Comparison of ENCODE assay signal across 16 cellular contexts in the genomic region with DNA sequence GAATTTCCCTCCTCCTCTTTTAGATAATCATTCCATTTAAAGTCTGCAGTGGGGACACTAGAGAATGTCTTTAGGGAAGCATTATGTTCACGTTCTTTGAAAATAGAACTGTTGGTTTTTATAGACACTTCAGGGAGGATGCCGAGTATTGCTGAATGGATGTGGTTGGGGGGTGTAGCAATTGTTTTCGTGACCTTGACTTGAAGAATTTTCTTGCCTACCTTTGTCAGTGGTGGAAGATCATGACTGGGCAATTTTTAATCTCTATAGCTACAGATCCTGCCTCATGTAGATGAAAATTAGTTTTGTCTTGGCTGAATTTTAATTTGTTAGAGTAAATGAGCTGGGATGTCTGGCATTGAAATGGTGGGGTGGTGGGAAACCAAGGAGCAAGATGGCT. TPM values are rescaled to one million over a fixed set of nuclear protein-coding genes. Genes with fewer than 3 reads are reported as not detected.
DNase-seq lines count a peak whose midpoint lies in the region; ATAC-seq, FAIRE-seq and TF ChIP-seq lines count a peak whose summit lies in the region.
"Had no signal": no experiment of that assay in that cellular context is flagged by ENCODE, and none has a peak within 500 bp of the region (broad histone marks: within the 10 kb centered on the region; RNA-seq: fewer than 3 reads in every experiment).

No MANE protein-coding gene starts in this region.

- no peaks in the 10 kb centered on the region for H3K9me2 ChIP-seq in PC-9 (ENCODE audit: insufficient read depth)
- H3K9me2 ChIP-seq: SK-N-SH had no signal

- dilution Hi-C loops in IMR-90 (cut with HindIII; ENCODE audit: low sequenced_read_pairs, unreplicated experiment): no loop called here

- no peak overlapping the region for H4K5ac ChIP-seq in IMR-90 (ENCODE audit: low read depth, low read length)

- in situ Hi-C loops in IMR-90 (cut with MboI; ENCODE audit: low sequenced_read_pairs): loop anchor here (10.0 kb wide), 1 partner anchor 149 kb away; no protein-coding TSS in a partner anchor

- H4K20me1 ChIP-seq in IMR-90 (ENCODE audit: insufficient read depth, low read length): peaks cover 36% of the 10 kb centered on the region; the same call in 1 of the 2 replicates
- peaks cover 11% of the 10 kb centered on the region for H4K20me1 ChIP-seq in PC-9 (ENCODE audit: insufficient read depth)
- peaks cover 31% of the 10 kb centered on the region for H4K20me1 ChIP-seq in osteoblast (ENCODE audit: insufficient read depth, low read length)

- no peak overlapping the region for H4K91ac ChIP-seq in IMR-90 (ENCODE audit: insufficient read depth, low read depth, low read length)

- no CpG with 5 or more reads among the region's 3 CpGs for WGBS in IMR-90 (ENCODE audit: extremely low coverage in 2 of 2, insufficient read length in 1 of 2), 2 experiments

- no TSS peak for BruUV-seq in IMR-90 (replicated peaks; lab: Mats Ljungman, UMichigan)
- no TSS peak for BruUV-seq in PC-9 (replicated peaks; lab: Mats Ljungman, UMichigan)

- TF ChIP-seq RAD21 in IMR-90 (IDR thresholded peaks at IDR 0.05; ENCODE audit: low read length): no peak

- H3K36me3 ChIP-seq in IMR-90 (ENCODE audit: control insufficient read depth, insufficient read depth, low read length): no peaks in the 10 kb centered on the region
- H3K36me3 ChIP-seq in PC-9 (ENCODE audit: low read depth): peaks cover 10% of the 10 kb centered on the region; the same call in 1 of the 2 replicates
- no peaks in the 10 kb centered on the region for H3K36me3 ChIP-seq in osteoblast (ENCODE audit: insufficient read depth, low read length)
- H3K36me3 ChIP-seq in SJCRH30: 0 out of 2 replicates have a peak, but pooled peaks cover 3% of the 10 kb centered on the region

- POLR2A ChIA-PET in IMR-90 (lab: Charles Lee; ENCODE audit: unreplicated experiment) (no interaction called here), PC-9 (lab: Charles Lee; ENCODE audit: unreplicated experiment) (no interaction called here)

- no peak overlapping the region for H2BK15ac ChIP-seq in IMR-90 (ENCODE audit: low read depth, low read length)

- H3K9me3 ChIP-seq in IMR-90 (ENCODE audit: control insufficient read depth, insufficient read depth, low read length): no peaks in the 10 kb centered on the region
- H3K9me3 ChIP-seq in PC-9 (ENCODE audit: insufficient read depth, low read depth): no peaks in the 10 kb centered on the region
- no peaks in the 10 kb centered on the region for H3K9me3 ChIP-seq in osteoblast (ENCODE audit: low read depth, low read length)
- H3K9me3 ChIP-seq in SJCRH30 (replicated peaks): no peaks in the 10 kb centered on the region
- H3K9me3 ChIP-seq: SK-N-SH had no signal

- H2BK20ac ChIP-seq in IMR-90 (ENCODE audit: low read depth, low read length): no peak overlapping the region

- no peak for FAIRE-seq in RCC 7860 (lab: Jason Lieb, UNC)

- CTCF ChIA-PET in IMR-90 (lab: Yijun Ruan, JAX): no interaction called here
- CTCF ChIA-PET in PC-9 (lab: Charles Lee): no interaction called here

- no peak overlapping the region for H3K9ac ChIP-seq in IMR-90 (ENCODE audit: low read depth, low read length)
- H3K9ac ChIP-seq: SK-N-SH had no signal

- H3K4me2 ChIP-seq in IMR-90 (ENCODE audit: low read depth, low read length) (no peak overlapping the region), PC-9 (no peak overlapping the region; the same call in 1 of the 2 replicates), osteoblast (ENCODE audit: insufficient read depth, low read length) (no peak overlapping the region)
- H3K4me2 ChIP-seq: SK-N-SH had no signal

- DNase-seq in SIG-M5 treated with dmso at 0.1 percent for 504 hours (lab: John Stamatoyannopoulos, UW; ENCODE audit: unreplicated experiment) (peak; percentile 48), SIG-M5 (lab: John Stamatoyannopoulos, UW) (no peak), IMR-90 (no peak), PC-9 (no peak), osteoblast (ENCODE audit: insufficient read length, low spot score, missing footprints) (peak; percentile 9), RCC 7860 (ENCODE audit: low spot score) (no peak), OCI-M2 (lab: John Stamatoyannopoulos, UW; ENCODE audit: unreplicated experiment) (no peak), SJCRH30 (no peak)
- DNase-seq: DMS79, GDM1, H9, NCI-H1105, NCI-H1694 treated with DMSO at 0.1 percent for 48 hours, NCI-H82, SK-N-SH had no signal

- no peak overlapping the region for H4K8ac ChIP-seq in IMR-90 (ENCODE audit: low read depth in 2 of 2, low read length in 2 of 2)

- no peak overlapping the region for H3K4me3 ChIP-seq in IMR-90 (ENCODE audit: insufficient read depth, low read depth, low read length)
- H3K4me3 ChIP-seq in PC-9: no peak overlapping the region
- H3K4me3 ChIP-seq in osteoblast (ENCODE audit: insufficient read depth, low read length): no peak overlapping the region
- no peak overlapping the region for H3K4me3 ChIP-seq in SJCRH30

- H3K27me3 ChIP-seq in IMR-90 (ENCODE audit: control insufficient read depth, insufficient read depth, low read length) (no peaks in the 10 kb centered on the region), PC-9 (ENCODE audit: insufficient read depth, low read depth) (no peaks in the 10 kb centered on the region), osteoblast (ENCODE audit: insufficient read depth, low read length) (no peaks in the 10 kb centered on the region), SJCRH30 (no peaks in the 10 kb centered on the region)

- H3K4me1 ChIP-seq in IMR-90 (ENCODE audit: control insufficient read depth, insufficient read depth, low read length) (peaks cover 5% of the 10 kb centered on the region), PC-9 (replicated peaks; ENCODE audit: insufficient read depth) (peaks cover 50% of the 10 kb centered on the region), osteoblast (ENCODE audit: insufficient read depth, low read length) (peaks cover 10% of the 10 kb centered on the region), SJCRH30 (peaks cover 11% of the 10 kb centered on the region)

- ATAC-seq in IMR-90 (ENCODE audit: low read depth): no peak

- H3F3A ChIP-seq in PC-9 (ENCODE audit: insufficient read depth, low read depth): peaks cover 21% of the 10 kb centered on the region

- intact Hi-C loops in IMR-90 (cut with micrococcal nuclease): no loop called here
- intact Hi-C loops in PC-9 (cut with micrococcal nuclease; ENCODE audit: unreplicated experiment): no loop called here

- no peaks in the 10 kb centered on the region; the same call in 1 of the 2 replicates for H3K9me1 ChIP-seq in IMR-90 (ENCODE audit: insufficient read depth, low read length)

- H3K56ac ChIP-seq in IMR-90 (ENCODE audit: extremely low read depth, insufficient read depth, low read length): no peak overlapping the region

- no peak overlapping the region for H2AK5ac ChIP-seq in IMR-90 (ENCODE audit: low read depth, low read length)

- H2BK120ac ChIP-seq in IMR-90 (ENCODE audit: low read depth, low read length): no peak overlapping the region

- H3K14ac ChIP-seq in IMR-90 (replicated peaks; ENCODE audit: low read depth, low read length): no peak overlapping the region

- no peak for TF ChIP-seq POLR2A in IMR-90 (IDR thresholded peaks at IDR 0.05; ENCODE audit: low read depth, low read length)

- H3K23ac ChIP-seq in IMR-90 (ENCODE audit: low read depth, low read length): no peak overlapping the region

- peaks cover 23 to 63% of the 10 kb centered on the region in 2 experiments for H3K79me1 ChIP-seq in IMR-90 (ENCODE audit: low read depth in 1 of 2, low read length in 2 of 2)

- H3K18ac ChIP-seq in IMR-90 (ENCODE audit: low read depth, low read length): no peak overlapping the region

- H2BK5ac ChIP-seq in IMR-90 (ENCODE audit: low read depth, low read length, poor library complexity, severe bottlenecking): no peak overlapping the region

- TF ChIP-seq CTCF in IMR-90 (conservative IDR thresholded peaks at IDR 0.05; ENCODE audit: low read depth, low read length): no peak
- TF ChIP-seq CTCF in PC-9 (conservative IDR thresholded peaks at IDR 0.05): no peak
- TF ChIP-seq CTCF in osteoblast (IDR thresholded peaks at IDR 0.05; ENCODE audit: extremely low read depth, low read depth, low read length): no peak

- no peak overlapping the region for H2AK9ac ChIP-seq in IMR-90 (replicated peaks; ENCODE audit: low read depth, low read length, poor library complexity)

- H3K27ac ChIP-seq in IMR-90 (ENCODE audit: insufficient read depth, low read length) (no peak overlapping the region), PC-9 (peak overlapping the region; percentile 31), osteoblast (ENCODE audit: low read depth, low read length) (no peak overlapping the region), SJCRH30 (no peak overlapping the region)

- no peak overlapping the region for H2AFZ ChIP-seq in IMR-90 (replicated peaks; ENCODE audit: low read length, poor library complexity)
- no peak overlapping the region for H2AFZ ChIP-seq in PC-9
- no peak overlapping the region for H2AFZ ChIP-seq in osteoblast (ENCODE audit: low read length)

- H3K79me2 ChIP-seq in PC-9 (ENCODE audit: low read depth) (peaks cover 88% of the 10 kb centered on the region), osteoblast (ENCODE audit: insufficient read depth, low read length) (peaks cover 85% of the 10 kb centered on the region)

- H3K4ac ChIP-seq in IMR-90 (ENCODE audit: low read depth, low read length): no peak overlapping the region

TF ChIP-seq in IMR-90, 13 proteins besides CTCF, POLR2A, EP300 and RAD21:
- TF ChIP-seq BHLHE40 (IDR thresholded peaks at IDR 0.05; ENCODE audit: low read depth, low read length) (no peak), NFE2L2 (IDR thresholded peaks at IDR 0.05; ENCODE audit: low read depth, low read length) (peak; percentile 70)
TF ChIP-seq in IMR-90: peak in this region for 1.

RNA-seq across cellular contexts. Expression of a gene that starts 3.8 kb away (rescaled TPM):
- 20.8 and 22.6 TPM in 2 replicates for total RNA-seq in IMR-90 (2012; rRNA removed)
- polyA plus RNA-seq in IMR-90 (2012; rRNA removed): 17.2 and 18.1 TPM in 2 replicates
- 8.2 and 8.6 TPM in 2 replicates for polyA plus RNA-seq in IMR-90 (2012; cell fraction: cytosol; rRNA removed)
- polyA plus RNA-seq in IMR-90 (2012; cell fraction: nucleus; rRNA removed; ENCODE audit: low replicate concordance): 13.7 and 32.0 TPM in 2 replicates
- total RNA-seq in PC-9 (2021): 56.0 and 72.9 TPM in 2 replicates
- 25.0 TPM in 2 replicates for total RNA-seq in osteoblast
- total RNA-seq in SJCRH30 (2014; rRNA removed; shearing (Covaris generic)): 18.5 and 19.1 TPM in 2 replicates

RNA-seq across cellular contexts. Expression of a gene that starts 57.9 kb away (rescaled TPM):
- total RNA-seq in IMR-90 (2012; rRNA removed): 0.36 and 0.56 TPM in 2 replicates
- 1.5 and 2.4 TPM in 2 replicates for polyA plus RNA-seq in IMR-90 (2012; rRNA removed)
- 0.19 and 1.0 TPM in 2 replicates for polyA plus RNA-seq in IMR-90 (2012; cell fraction: cytosol; rRNA removed)
- polyA plus RNA-seq in IMR-90 (2012; cell fraction: nucleus; rRNA removed; ENCODE audit: low replicate concordance): 0.21 and 0.83 TPM in 2 replicates
- 22.5 and 29.2 TPM in 2 replicates for total RNA-seq in PC-9 (2021)
- 2.5 and 5.6 TPM in 2 replicates for total RNA-seq in osteoblast
- total RNA-seq in SJCRH30 (2014; rRNA removed; shearing (Covaris generic)): not detected in 2 replicates
- polyA plus RNA-seq: IgD-negative memory B cell had no signal

Comparison
In these comparisons a context has a peak if more than half of its experiments do, and no peak if none do; other contexts are left out.
1. DNase-seq: peak in SIG-M5 treated with dmso at 0.1 percent for 504 hours (single experiment) and osteoblast (single experiment); none in SIG-M5 (single experiment), IMR-90 (single experiment), PC-9 (0 of 2), RCC 7860 (single experiment), OCI-M2 (single experiment) and SJCRH30 (0 of 2).